Comparison of ENCODE assay signal across 6 cellular contexts in genomic region chr10:30072068-30072467, GRCh38.
"Had no signal": no experiment of that assay in that cellular context is flagged by ENCODE, and none has a peak within 500 bp of the region (broad histone marks: within the 10 kb centered on the region; RNA-seq: fewer than 3 reads in every experiment).

No MANE protein-coding gene starts in this region.

- H3K27ac ChIP-seq: GM23248, KMS-11 had no signal

- H3K9ac ChIP-seq: GM23248, KMS-11 had no signal

- H3K4me3 ChIP-seq: GM23248 had no signal

- DNase-seq: GM23248, H9, HCEC 1CT, IMR-90, KBM-7 had no signal
